ENCODE assay signal across 2 cellular contexts in genomic region chr1:107877749-107878148, GRCh38.
TF ChIP-seq lines count a peak whose summit lies in the region.

No MANE protein-coding gene starts in this region.

TF ChIP-seq in liver, 16 proteins besides CTCF, POLR2A, EP300 and RAD21 (continued from another document):
- peak; percentile 28 for TF ChIP-seq REST (IDR thresholded peaks at IDR 0.05)

TF ChIP-seq in HepG2, 621 proteins besides CTCF, POLR2A, EP300 and RAD21 (continued from another document):
- TF ChIP-seq STAT6 (CRISPR knock-in tag; IDR thresholded peaks at IDR 0.05; ENCODE audit: borderline replicate concordance), result no peak
- no peak for TF ChIP-seq ZNF768 (CRISPR knock-in tag; IDR thresholded peaks at IDR 0.05)
- no peak for TF ChIP-seq ZBTB43 (CRISPR knock-in tag; conservative IDR thresholded peaks at IDR 0.05)
- TF ChIP-seq FOXO4 (CRISPR knock-in tag; conservative IDR thresholded peaks at IDR 0.05), result no peak
